Comparison of ENCODE assay signal across 8 cellular contexts in the genomic region with DNA sequence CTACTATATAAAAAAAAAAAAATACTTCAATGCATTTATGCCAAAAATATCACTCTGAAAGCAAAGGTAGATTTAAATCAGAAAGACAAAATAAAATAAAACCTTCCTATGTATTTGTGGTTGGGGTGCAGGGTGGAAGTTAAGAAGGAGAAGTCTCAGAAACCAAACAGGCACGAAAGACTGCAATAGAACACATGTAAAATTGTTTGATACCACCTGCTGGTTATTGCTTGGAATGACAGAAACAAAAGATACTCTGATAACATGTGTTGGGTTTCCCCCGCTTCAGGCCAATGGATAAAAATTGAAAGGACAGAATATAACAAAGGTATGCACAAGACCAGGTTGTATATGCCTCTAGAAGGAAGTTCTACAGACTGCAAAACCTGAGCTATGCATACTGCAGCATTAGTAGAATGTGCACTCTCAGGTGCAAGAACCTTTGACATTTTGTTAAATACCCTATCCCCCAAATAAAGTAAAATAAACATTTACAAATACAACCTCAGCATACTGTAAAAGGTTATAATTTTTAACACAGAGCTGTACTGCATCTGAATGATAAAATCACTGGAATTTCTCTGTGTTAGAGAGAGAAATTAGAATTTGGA.
A peak's percentile ranks its signal among the peaks of the same experiment; 100 is the strongest.
DNase-seq lines count a peak whose midpoint lies in the region; ATAC-seq and TF ChIP-seq lines count a peak whose summit lies in the region.

No MANE protein-coding gene starts in this region.

- CTCF ChIA-PET in AG04450 (lab: Charles Lee) = interaction anchor here (0.7 to 1.9 kb wide), 5 partner anchors 16 to 1511 kb away, joined by 3 to 9 read pairs (median 4); no protein-coding TSS in a partner anchor

- DNase-seq in AG04450 (ENCODE audit: low read depth, low spot score) (no peak), fibroblast of mammary gland (ENCODE audit: low read depth) (peak; percentile 26), upper lobe of right lung (no peak), occipital lobe (lab: John Stamatoyannopoulos, UW) (no peak)

- H3K4me1 ChIP-seq in OCI-LY1 (ENCODE audit: insufficient read depth, low read length, severe bottlenecking) (no peaks in the 10 kb centered on the region), upper lobe of right lung (no peaks in the 10 kb centered on the region)

- H3K27me3 ChIP-seq in AG04450 (ENCODE audit: control insufficient read depth, insufficient read depth, low read length) (no peaks in the 10 kb centered on the region), OCI-LY1 (ENCODE audit: insufficient read depth, low read length) (no peaks in the 10 kb centered on the region), upper lobe of right lung (no peaks in the 10 kb centered on the region)

- H3K27ac ChIP-seq in AG04450 (ENCODE audit: low read depth, low read length) (no peak overlapping the region), OCI-LY1 (ENCODE audit: low read depth, low read length, poor library complexity, severe bottlenecking) (no peak overlapping the region), upper lobe of right lung (no peak overlapping the region)

- ATAC-seq in GM18868 (IDR thresholded peaks at IDR 0.05; ENCODE audit: unreplicated experiment) (peak; percentile 98), HG03139 (IDR thresholded peaks at IDR 0.05; ENCODE audit: unreplicated experiment) (peak; percentile 81), upper lobe of right lung (no peak), HG02840 (IDR thresholded peaks at IDR 0.05; ENCODE audit: low FRiP score, unreplicated experiment) (no peak)

- no peaks in the 10 kb centered on the region for H3K9me2 ChIP-seq in OCI-LY1 (ENCODE audit: low read depth, low read length)

- H3K4me3 ChIP-seq in AG04450 (ENCODE audit: low read depth, low read length) (no peak overlapping the region), OCI-LY1 (ENCODE audit: low read depth, low read length, poor library complexity, severe bottlenecking) (no peak overlapping the region), fibroblast of mammary gland (ENCODE audit: control insufficient read depth, low read depth, low read length) (no peak overlapping the region), upper lobe of right lung (no peak overlapping the region)

- H3K79me2 ChIP-seq in OCI-LY1 (ENCODE audit: insufficient read depth, low read length) = no peaks in the 10 kb centered on the region

- peak; percentile 50 for TF ChIP-seq CTCF in AG04450 (IDR thresholded peaks at IDR 0.05; ENCODE audit: low read depth, low read length)
- TF ChIP-seq CTCF in OCI-LY1 (IDR thresholded peaks at IDR 0.05; ENCODE audit: low read length) = peak; percentile 58
- TF ChIP-seq CTCF in fibroblast of mammary gland (conservative IDR thresholded peaks at IDR 0.05; ENCODE audit: control insufficient read depth, insufficient read depth, low read depth, low read length) = peak; percentile 50
- TF ChIP-seq CTCF in upper lobe of right lung (IDR thresholded peaks at IDR 0.05) = peak; percentile 50

- no peak overlapping the region for H3K4me2 ChIP-seq in OCI-LY1 (ENCODE audit: low read length)

- H3K9me3 ChIP-seq in AG04450 (ENCODE audit: control insufficient read depth, insufficient read depth, low read length) (no peaks in the 10 kb centered on the region), OCI-LY1 (ENCODE audit: low read length) (no peaks in the 10 kb centered on the region), upper lobe of right lung (no peaks in the 10 kb centered on the region)

- no peaks in the 10 kb centered on the region for H3F3A ChIP-seq in OCI-LY1 (ENCODE audit: insufficient read depth, low read length)

- H4K20me1 ChIP-seq in OCI-LY1 (ENCODE audit: insufficient read depth, low read length) = no peaks in the 10 kb centered on the region

- POLR2A ChIA-PET in AG04450 (lab: Yijun Ruan, JAX) = no interaction called here

- H2AFZ ChIP-seq in OCI-LY1 (ENCODE audit: low read length) = no peak overlapping the region

- no peaks in the 10 kb centered on the region for H3K36me3 ChIP-seq in OCI-LY1 (ENCODE audit: insufficient read depth, low read length)
- no peaks in the 10 kb centered on the region for H3K36me3 ChIP-seq in upper lobe of right lung

- intact Hi-C loops in upper lobe of right lung (cut with DNase I) = no loop called here

- no peak overlapping the region for H3K9ac ChIP-seq in OCI-LY1 (ENCODE audit: low read length)

Comparison
In these comparisons a context has a peak if more than half of its experiments do, and no peak if none do; other contexts are left out.
1. ATAC-seq: peak in GM18868 (single experiment) and HG03139 (single experiment); none in upper lobe of right lung (single experiment) and HG02840 (single experiment).
2. Peak in every context shown above with its lines, with median percentiles within 50 percentile points of each other: CTCF ChIP-seq.